In genomic region chr5:73853091-73853490, GRCh38 we compare ENCODE assay signal across 12 cellular contexts.
A peak's percentile ranks its signal among the peaks of the same experiment; 100 is the strongest.
DNase-seq lines count a peak whose midpoint lies in the region; ATAC-seq, FAIRE-seq and TF ChIP-seq lines count a peak whose summit lies in the region.
"Had no signal": no experiment of that assay in that cellular context is flagged by ENCODE, and none has a peak within 500 bp of the region (broad histone marks: within the 10 kb centered on the region; RNA-seq: fewer than 3 reads in every experiment).

No MANE protein-coding gene starts in this region.

- H3K36me3 ChIP-seq in keratinocyte (ENCODE audit: control insufficient read depth in 2 of 2, extremely low read depth in 1 of 2, insufficient read depth in 2 of 2, low read length in 2 of 2) (peaks cover 16 to 17% of the 10 kb centered on the region in 2 experiments), upper lobe of right lung (no peaks in the 10 kb centered on the region)
- no peaks in the 10 kb centered on the region for H3K36me3 ChIP-seq in CD4-positive, alpha-beta memory T cell (ENCODE audit: insufficient read depth, low read length)
- H3K36me3 ChIP-seq: ascending aorta, transverse colon had no signal

- peak; percentile 84 for FAIRE-seq in keratinocyte (lab: Jason Lieb, UNC)

- H3K79me2 ChIP-seq in keratinocyte (ENCODE audit: control insufficient read depth, insufficient read depth, low read length): no peaks in the 10 kb centered on the region

- H3K36me3 Mint-ChIP-seq in CD4-positive, alpha-beta memory T cell: no peaks in the 10 kb centered on the region
- no peaks in the 10 kb centered on the region for H3K36me3 Mint-ChIP-seq in CD14-positive monocyte

- DNase-seq in Daoy (ENCODE audit: low read depth): peak; percentile 75
- DNase-seq in HS-5 (ENCODE audit: low read depth): peak; percentile 20
- peak; percentile 19 for DNase-seq in astrocyte of the cerebellum (ENCODE audit: low read depth)
- no peak for DNase-seq in keratinocyte (ENCODE audit: low read depth, low spot score)
- no peak for DNase-seq in stimulated activated naive CD4-positive, alpha-beta T cell (lab: John Stamatoyannopoulos, UW)
- no peak for DNase-seq in CD4-positive, alpha-beta memory T cell
- no peak for DNase-seq in upper lobe of right lung
- DNase-seq in CD14-positive monocyte (ENCODE audit: low spot score): no peak
- DNase-seq: activated CD8-positive, alpha-beta T cell treated with anti-CD3 and anti-CD28 coated beads for 36 hours; midbrain; transverse colon had no signal

- H3K27ac ChIP-seq in keratinocyte (ENCODE audit: control insufficient read depth, insufficient read depth, low read length): peak overlapping the region; percentile 59
- no peak overlapping the region for H3K27ac ChIP-seq in CD4-positive, alpha-beta memory T cell (ENCODE audit: low read depth, low read length)
- H3K27ac ChIP-seq in upper lobe of right lung: no peak overlapping the region
- H3K27ac ChIP-seq: ascending aorta, transverse colon had no signal

- TF ChIP-seq CTCF in astrocyte of the cerebellum (IDR thresholded peaks at IDR 0.05; ENCODE audit: low read depth, low read length, missing control alignments): no peak
- no peak for TF ChIP-seq CTCF in keratinocyte (optimal IDR thresholded peaks at IDR 0.05 in 1 of 3, IDR thresholded peaks at IDR 0.05 in 1 of 3, conservative IDR thresholded peaks at IDR 0.05 in 1 of 3; ENCODE audit: extremely low read depth in 1 of 3, insufficient read depth in 2 of 3, low read length in 3 of 3)
- TF ChIP-seq CTCF in upper lobe of right lung (IDR thresholded peaks at IDR 0.05): no peak
- TF ChIP-seq CTCF in CD14-positive monocyte (IDR thresholded peaks at IDR 0.05): no peak

- H3K4me3 ChIP-seq in astrocyte of the cerebellum (ENCODE audit: low read depth, low read length) (no peak overlapping the region), keratinocyte (ENCODE audit: control insufficient read depth in 2 of 3, extremely low read depth in 1 of 3, insufficient read depth in 2 of 3, low read depth in 1 of 3, low read length in 3 of 3) (no peak overlapping the region), upper lobe of right lung (no peak overlapping the region)
- no peak overlapping the region for H3K4me3 ChIP-seq in CD4-positive, alpha-beta memory T cell (ENCODE audit: low read length in 2 of 2)
- H3K4me3 ChIP-seq: ascending aorta, transverse colon had no signal

- intact Hi-C loops in CD4-positive, alpha-beta memory T cell (cut with micrococcal nuclease): no loop called here
- intact Hi-C loops in upper lobe of right lung (cut with DNase I): no loop called here
- intact Hi-C loops in CD14-positive monocyte (cut with micrococcal nuclease): no loop called here

- POLR2A ChIA-PET in CD4-positive, alpha-beta memory T cell (lab: Charles Lee; ENCODE audit: partially characterized antibody): no interaction called here

- H3K27me3 ChIP-seq in keratinocyte (ENCODE audit: control insufficient read depth, extremely low read depth, insufficient read depth, low read length) (no peaks in the 10 kb centered on the region), upper lobe of right lung (no peaks in the 10 kb centered on the region)
- no peaks in the 10 kb centered on the region for H3K27me3 ChIP-seq in CD4-positive, alpha-beta memory T cell (ENCODE audit: insufficient read depth, low read length)
- H3K27me3 ChIP-seq: ascending aorta, transverse colon had no signal

- H3K9me3 ChIP-seq in keratinocyte (ENCODE audit: control insufficient read depth, low read depth, low read length) (no peaks in the 10 kb centered on the region), upper lobe of right lung (no peaks in the 10 kb centered on the region)
- no peaks in the 10 kb centered on the region for H3K9me3 ChIP-seq in CD4-positive, alpha-beta memory T cell (ENCODE audit: control insufficient read depth in 1 of 2, low read length in 2 of 2)
- H3K9me3 ChIP-seq: ascending aorta, transverse colon had no signal

- no peak overlapping the region for H2AFZ ChIP-seq in keratinocyte (ENCODE audit: control insufficient read depth, low read length)

- dilution Hi-C loops in keratinocyte (cut with MboI; ENCODE audit: extremely low pct_ligation_motif_present, low sequenced_read_pairs): no loop called here

- no peak for ATAC-seq in upper lobe of right lung
- ATAC-seq: activated CD8-positive, alpha-beta T cell treated with anti-CD3 and anti-CD28 coated beads for 36 hours had no signal

- CTCF ChIA-PET in CD4-positive, alpha-beta memory T cell (lab: Charles Lee; ENCODE audit: partially characterized antibody): no interaction called here

- peaks cover 2% of the 10 kb centered on the region in 2 donors for H3K27me3 Mint-ChIP-seq in CD4-positive, alpha-beta memory T cell
- no peaks in the 10 kb centered on the region for H3K27me3 Mint-ChIP-seq in CD14-positive monocyte (ENCODE audit: low read depth in 3 of 3)

- in situ Hi-C loops in astrocyte of the cerebellum (cut with HindIII; ENCODE audit: low sequenced_read_pairs): no loop called here

- H3K27ac Mint-ChIP-seq in CD4-positive, alpha-beta memory T cell: no peak overlapping the region
- H3K27ac Mint-ChIP-seq in CD14-positive monocyte: no peak overlapping the region
- H3K27ac Mint-ChIP-seq: activated CD8-positive, alpha-beta T cell treated with anti-CD3 and anti-CD28 coated beads for 36 hours had no signal

- no peak overlapping the region for H3K9ac ChIP-seq in keratinocyte (ENCODE audit: control insufficient read depth, extremely low read depth, insufficient read depth, low read length)

- peaks cover 10% of the 10 kb centered on the region for H3K4me1 ChIP-seq in keratinocyte (ENCODE audit: control insufficient read depth, extremely low read depth, insufficient read depth, low read length)
- H3K4me1 ChIP-seq in CD4-positive, alpha-beta memory T cell (ENCODE audit: insufficient read depth, low read length): no peaks in the 10 kb centered on the region
- peaks cover 7% of the 10 kb centered on the region for H3K4me1 ChIP-seq in upper lobe of right lung
- H3K4me1 ChIP-seq: ascending aorta had no signal

- H4K20me1 ChIP-seq in keratinocyte (ENCODE audit: control insufficient read depth, extremely low read depth, insufficient read depth, low read length): no peaks in the 10 kb centered on the region

- H3K9me3 Mint-ChIP-seq in CD4-positive, alpha-beta memory T cell: no peaks in the 10 kb centered on the region
- peaks cover 0 to 2% (median 0%) of the 10 kb centered on the region in 7 donors for H3K9me3 Mint-ChIP-seq in CD14-positive monocyte
- H3K9me3 Mint-ChIP-seq: activated CD8-positive, alpha-beta T cell treated with anti-CD3 and anti-CD28 coated beads for 36 hours had no signal

- H3K4me1 Mint-ChIP-seq in CD4-positive, alpha-beta memory T cell: no peaks in the 10 kb centered on the region
- H3K4me1 Mint-ChIP-seq in CD14-positive monocyte: peaks cover 19% of the 10 kb centered on the region

- H3K4me2 ChIP-seq in keratinocyte (ENCODE audit: control insufficient read depth, extremely low read depth, insufficient read depth, low read depth, low read length): no peak overlapping the region

- no peak overlapping the region for H3K4me3 Mint-ChIP-seq in CD4-positive, alpha-beta memory T cell
- no peak overlapping the region for H3K4me3 Mint-ChIP-seq in CD14-positive monocyte
- H3K4me3 Mint-ChIP-seq: activated CD8-positive, alpha-beta T cell treated with anti-CD3 and anti-CD28 coated beads for 36 hours had no signal

- no peaks in the 10 kb centered on the region for H3K9me1 ChIP-seq in keratinocyte (ENCODE audit: control insufficient read depth, extremely low read depth, insufficient read depth, low read length)

Comparison
In these comparisons a context has a peak if more than half of its experiments do, and no peak if none do; other contexts are left out.
1. DNase-seq: peak in Daoy (single experiment), HS-5 (single experiment) and astrocyte of the cerebellum (single experiment); none in keratinocyte (single experiment), stimulated activated naive CD4-positive, alpha-beta T cell (0 of 6), CD4-positive, alpha-beta memory T cell (0 of 5), upper lobe of right lung (single experiment) and CD14-positive monocyte (single experiment).